ENCODE assay signal across 1 cellular context in genomic region chr17:48294193-48294909, GRCh38.
TF ChIP-seq lines count a peak whose summit lies in the region.

No MANE protein-coding gene starts in this region.

TF ChIP-seq in K562, 482 proteins besides CTCF, POLR2A, EP300 and RAD21:
- TF ChIP-seq MGA (IDR thresholded peaks at IDR 0.05) (0 out of 2 replicates have a peak, but pooled peaks have one; percentile 18), E4F1 (CRISPR knock-in tag; IDR thresholded peaks at IDR 0.05; ENCODE audit: borderline replicate concordance) (no peak), ZNF253 (CRISPR knock-in tag; conservative IDR thresholded peaks at IDR 0.05) (no peak), RBBP5 (IDR thresholded peaks at IDR 0.05; ENCODE audit: borderline replicate concordance, insufficient read depth, low read length, poor library complexity, severe bottlenecking) (no peak), NR2C2 (CRISPR knock-in tag; IDR thresholded peaks at IDR 0.05) (no peak), NR2C2 (tag; IDR thresholded peaks at IDR 0.05) (0 out of 2 replicates have a peak, but pooled peaks have one; percentile 19), HNRNPH1 (optimal IDR thresholded peaks at IDR 0.05; ENCODE audit: low read depth, low read length) (no peak), E2F5 (CRISPR knock-in tag; IDR thresholded peaks at IDR 0.05) (no peak), BACH1 (tag; IDR thresholded peaks at IDR 0.05) (no peak), TEAD4 (IDR thresholded peaks at IDR 0.05; ENCODE audit: low read length) (0 out of 2 replicates have a peak, but pooled peaks have one; percentile 2), TEAD4 (CRISPR knock-in tag; IDR thresholded peaks at IDR 0.05; ENCODE audit: borderline replicate concordance) (no peak), SIN3B (IDR thresholded peaks at IDR 0.05; ENCODE audit: low read depth) (0 out of 2 replicates have a peak, but pooled peaks have one; percentile 12)
